Comparison of ENCODE assay signal across 7 cellular contexts in the genomic region with DNA sequence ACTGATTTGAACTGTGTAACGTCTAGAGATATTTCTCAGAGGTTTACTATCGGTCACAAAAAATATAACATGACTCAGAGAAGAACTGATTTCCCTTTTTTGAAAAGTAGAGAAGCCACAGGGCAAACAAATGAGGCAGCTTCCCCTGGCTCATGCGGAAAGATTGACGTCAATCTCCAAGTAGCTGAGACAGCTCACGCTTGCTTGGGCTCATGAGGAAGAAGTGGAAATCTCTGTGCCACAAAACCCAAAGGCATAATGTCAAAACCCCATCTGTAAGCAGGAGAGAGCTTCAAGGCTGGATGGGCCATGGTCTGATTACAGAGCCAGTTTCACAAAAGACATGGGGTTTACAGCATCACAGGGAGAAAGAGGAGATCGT.
DNase-seq lines count a peak whose midpoint lies in the region; ATAC-seq and TF ChIP-seq lines count a peak whose summit lies in the region.

No MANE protein-coding gene starts in this region.

- TF ChIP-seq POLR2A in esophagus muscularis mucosa (IDR thresholded peaks at IDR 0.05; ENCODE audit: low read depth): no peak

- H3K4me2 ChIP-seq in fibroblast of lung (ENCODE audit: extremely low read depth, insufficient read depth, low read length): no peak overlapping the region

- H3K36me3 Mint-ChIP-seq in activated CD4-positive, alpha-beta T cell treated with anti-CD3 and anti-CD28 coated beads, Interleukin-2, amount 10 ng/mL, durations not matched to agents 7 days and 5 days (ENCODE audit: low read depth): peaks cover 24% of the 10 kb centered on the region

- H3K4me3 ChIP-seq in fibroblast of lung (replicated peaks in 1 of 4; ENCODE audit: control extremely low read depth in 1 of 4, insufficient read depth in 1 of 4, low read depth in 3 of 4, low read length in 4 of 4) (no peak overlapping the region), esophagus muscularis mucosa (no peak overlapping the region)

- DNase-seq in activated CD4-positive, alpha-beta T cell treated with anti-CD3 and anti-CD28 coated beads, Interleukin-2, amount 10 ng/mL, durations not matched to agents 7 days and 5 days: peak; percentile 81
- peak; percentile 40 to 90 for DNase-seq in fibroblast of lung (ENCODE audit: low read depth in 2 of 2)
- peak; percentile 79 for DNase-seq in stimulated activated CD4-positive, alpha-beta T cell treated with anti-CD3 and anti-CD28 coated beads, Interleukin-4, amount 100 ng/mL, for 24 hours
- no peak for DNase-seq in esophagus muscularis mucosa (ENCODE audit: extremely low spot score)
- no peak for DNase-seq in SK-N-DZ (ENCODE audit: low spot score)

- peak overlapping the region; percentile 54 for H3K4me3 Mint-ChIP-seq in activated CD4-positive, alpha-beta T cell treated with anti-CD3 and anti-CD28 coated beads, Interleukin-2, amount 10 ng/mL, durations not matched to agents 7 days and 5 days

- peaks cover 3% of the 10 kb centered on the region for H3K4me1 ChIP-seq in fibroblast of lung (ENCODE audit: control insufficient read depth, extremely low read depth, insufficient read depth, low read length)
- H3K4me1 ChIP-seq in esophagus muscularis mucosa: no peaks in the 10 kb centered on the region

- ATAC-seq in GM19328 (IDR thresholded peaks at IDR 0.05; ENCODE audit: unreplicated experiment): peak; percentile 79
- ATAC-seq in HG03342 (IDR thresholded peaks at IDR 0.05; ENCODE audit: unreplicated experiment): peak; percentile 88

- H3K9me3 ChIP-seq in fibroblast of lung (ENCODE audit: control insufficient read depth, insufficient read depth, low read depth, low read length) (no peaks in the 10 kb centered on the region), esophagus muscularis mucosa (no peaks in the 10 kb centered on the region)

- CTCF ChIA-PET in activated CD4-positive, alpha-beta T cell treated with anti-CD3 and anti-CD28 coated beads, Interleukin-2, amount 10 ng/mL, durations not matched to agents 7 days and 5 days (lab: Charles Lee): interaction anchor here (0.9 to 8.3 kb wide), 9 partner anchors 9 to 188 kb away, joined by 3 to 49 read pairs (median 4); partner anchors contain the start of gene ARL4C

- H3K9me3 Mint-ChIP-seq in activated CD4-positive, alpha-beta T cell treated with anti-CD3 and anti-CD28 coated beads, Interleukin-2, amount 10 ng/mL, durations not matched to agents 7 days and 5 days: peaks cover 14% of the 10 kb centered on the region

- H3K27ac ChIP-seq in fibroblast of lung (ENCODE audit: insufficient read depth, low read length) (no peak overlapping the region), esophagus muscularis mucosa (replicated peaks in 1 of 4) (peak overlapping the region in 2 of 4 donors; percentile 22 to 28)

- no peak overlapping the region for H3K9ac ChIP-seq in fibroblast of lung (ENCODE audit: insufficient read depth, low read length)

- no peak for TF ChIP-seq EP300 in esophagus muscularis mucosa (IDR thresholded peaks at IDR 0.05)

- H3K27me3 Mint-ChIP-seq in activated CD4-positive, alpha-beta T cell treated with anti-CD3 and anti-CD28 coated beads, Interleukin-2, amount 10 ng/mL, durations not matched to agents 7 days and 5 days: no peaks in the 10 kb centered on the region

- no peaks in the 10 kb centered on the region for H3K79me2 ChIP-seq in fibroblast of lung (ENCODE audit: control insufficient read depth, insufficient read depth, low read length)

- POLR2A ChIA-PET in activated CD4-positive, alpha-beta T cell treated with anti-CD3 and anti-CD28 coated beads, Interleukin-2, amount 10 ng/mL, durations not matched to agents 7 days and 5 days (lab: Charles Lee): interaction anchor here (1.1 to 1.8 kb wide), 3 partner anchors 16 to 187 kb away, joined by 3 to 8 read pairs (median 7); partner anchors contain the start of gene ARL4C

- TF ChIP-seq CTCF in fibroblast of lung (conservative IDR thresholded peaks at IDR 0.05 in 1 of 2, IDR thresholded peaks at IDR 0.05 in 1 of 2; ENCODE audit: low read depth in 1 of 2, low read length in 2 of 2): no peak
- no peak for TF ChIP-seq CTCF in esophagus muscularis mucosa (IDR thresholded peaks at IDR 0.05)

- H3K27me3 ChIP-seq in fibroblast of lung (ENCODE audit: control insufficient read depth, insufficient read depth, low read length) (no peaks in the 10 kb centered on the region), esophagus muscularis mucosa (no peaks in the 10 kb centered on the region)

- H2AFZ ChIP-seq in fibroblast of lung (ENCODE audit: low read length): no peak overlapping the region

- H3K36me3 ChIP-seq in fibroblast of lung (ENCODE audit: control insufficient read depth, insufficient read depth, low read length) (no peaks in the 10 kb centered on the region), esophagus muscularis mucosa (no peaks in the 10 kb centered on the region)

- WGBS in esophagus muscularis mucosa: 60% methylated on average over 6 of the region's 6 CpGs

- intact Hi-C loops in esophagus muscularis mucosa (cut with DNase I): no loop called here

- peak overlapping the region; percentile 94 for H3K27ac Mint-ChIP-seq in activated CD4-positive, alpha-beta T cell treated with anti-CD3 and anti-CD28 coated beads, Interleukin-2, amount 10 ng/mL, durations not matched to agents 7 days and 5 days

- no peaks in the 10 kb centered on the region for H4K20me1 ChIP-seq in fibroblast of lung (ENCODE audit: control insufficient read depth, extremely low read depth, insufficient read depth, low read length)

- H3K4me1 Mint-ChIP-seq in activated CD4-positive, alpha-beta T cell treated with anti-CD3 and anti-CD28 coated beads, Interleukin-2, amount 10 ng/mL, durations not matched to agents 7 days and 5 days: peaks cover 64% of the 10 kb centered on the region

Comparison
In these comparisons a context has a peak if more than half of its experiments do, and no peak if none do; other contexts are left out.
1. DNase-seq: peak in activated CD4-positive, alpha-beta T cell treated with anti-CD3 and anti-CD28 coated beads, Interleukin-2, amount 10 ng/mL, durations not matched to agents 7 days and 5 days (single experiment), fibroblast of lung (2 of 2) and stimulated activated CD4-positive, alpha-beta T cell treated with anti-CD3 and anti-CD28 coated beads, Interleukin-4, amount 100 ng/mL, for 24 hours (single experiment); none in esophagus muscularis mucosa (single experiment) and SK-N-DZ (single experiment).